7 cellular contexts compared by ENCODE assay signal in genomic region chr7:31192996-31193395, GRCh38.
DNase-seq lines count a peak whose midpoint lies in the region; ATAC-seq and TF ChIP-seq lines count a peak whose summit lies in the region.

No MANE protein-coding gene starts in this region.

- H3K4me3 ChIP-seq in SJCRH30, result no peak overlapping the region
- H3K4me3 ChIP-seq in fibroblast of lung (replicated peaks in 1 of 4; ENCODE audit: control extremely low read depth in 1 of 4, insufficient read depth in 1 of 4, low read depth in 3 of 4, low read length in 4 of 4), result no peak overlapping the region
- H3K4me3 ChIP-seq in neuron (ENCODE audit: low read length), result no peak overlapping the region

- no peaks in the 10 kb centered on the region for H4K20me1 ChIP-seq in fibroblast of lung (ENCODE audit: control insufficient read depth, extremely low read depth, insufficient read depth, low read length)

- H2AFZ ChIP-seq in fibroblast of lung (ENCODE audit: low read length), result no peak overlapping the region
- peak overlapping the region; percentile 39 for H2AFZ ChIP-seq in neuron (ENCODE audit: low read depth, low read length)

- H3K36me3 ChIP-seq in SJCRH30 (no peaks in the 10 kb centered on the region), fibroblast of lung (ENCODE audit: control insufficient read depth, insufficient read depth, low read length) (no peaks in the 10 kb centered on the region), neuron (ENCODE audit: insufficient read depth, low read length) (no peaks in the 10 kb centered on the region)

- H3K27me3 ChIP-seq in SJCRH30, result no peaks in the 10 kb centered on the region
- H3K27me3 ChIP-seq in fibroblast of lung (ENCODE audit: control insufficient read depth, insufficient read depth, low read length), result no peaks in the 10 kb centered on the region
- no peaks in the 10 kb centered on the region for H3K27me3 ChIP-seq in neuron (ENCODE audit: insufficient read depth, low read length)

- DNase-seq in ELR (ENCODE audit: low read depth) (peak; percentile 74), LHCN-M2 (ENCODE audit: low read depth) (peak; percentile 10), SJCRH30 (peak; percentile 11 to 18), fibroblast of lung (ENCODE audit: low read depth in 2 of 2) (peak; percentile 27 to 38)

- H3K9me3 ChIP-seq in SJCRH30 (replicated peaks) (no peaks in the 10 kb centered on the region), fibroblast of lung (ENCODE audit: control insufficient read depth, insufficient read depth, low read depth, low read length) (no peaks in the 10 kb centered on the region), neuron (ENCODE audit: low read length) (no peaks in the 10 kb centered on the region)

- H3K4me1 ChIP-seq in SJCRH30 (no peaks in the 10 kb centered on the region), fibroblast of lung (ENCODE audit: control insufficient read depth, extremely low read depth, insufficient read depth, low read length) (no peaks in the 10 kb centered on the region), neuron (ENCODE audit: insufficient read depth, low read length) (no peaks in the 10 kb centered on the region)

- H3K27ac ChIP-seq in SJCRH30 (no peak overlapping the region), fibroblast of lung (ENCODE audit: insufficient read depth, low read length) (no peak overlapping the region)

- no peaks in the 10 kb centered on the region for H3K79me2 ChIP-seq in fibroblast of lung (ENCODE audit: control insufficient read depth, insufficient read depth, low read length)

- no peak overlapping the region for H3K4me2 ChIP-seq in fibroblast of lung (ENCODE audit: extremely low read depth, insufficient read depth, low read length)

- ATAC-seq in HG02938 (IDR thresholded peaks at IDR 0.05; ENCODE audit: unreplicated experiment) (no peak), HG03342 (IDR thresholded peaks at IDR 0.05; ENCODE audit: unreplicated experiment) (no peak)

- H3K9ac ChIP-seq in fibroblast of lung (ENCODE audit: insufficient read depth, low read length), result no peak overlapping the region

- peak; percentile 77 to 81 for TF ChIP-seq CTCF in fibroblast of lung (conservative IDR thresholded peaks at IDR 0.05 in 1 of 2, IDR thresholded peaks at IDR 0.05 in 1 of 2; ENCODE audit: low read depth in 1 of 2, low read length in 2 of 2)

Comparison
In these comparisons a context has a peak if more than half of its experiments do, and no peak if none do; other contexts are left out.
1. DNase-seq: peak in every context shown above with its lines; median percentile 74 in ELR; 32 in fibroblast of lung; 14 in SJCRH30; 10 in LHCN-M2.